1 cellular context compared by ENCODE assay signal in genomic region chr9:35868972-35869371, GRCh38.
TF ChIP-seq lines count a peak whose summit lies in the region.

No MANE protein-coding gene starts in this region.

TF ChIP-seq in GM23338, 12 proteins besides CTCF, POLR2A, EP300 and RAD21 (continued from another document):
- TF ChIP-seq REST (IDR thresholded peaks at IDR 0.05; ENCODE audit: unreplicated experiment) = no peak
- no peak for TF ChIP-seq ZNF462 (CRISPR knock-in tag; IDR thresholded peaks at IDR 0.05)
- no peak for TF ChIP-seq EZH2phosphoT487 (IDR thresholded peaks at IDR 0.05; ENCODE audit: unreplicated experiment)
